ENCODE assay signal across 33 cellular contexts in genomic region chr10:7707102-7707501, GRCh38. TPM values are rescaled to one million over a fixed set of nuclear protein-coding genes. Genes with fewer than 3 reads are reported as not detected.
"Had no signal": no experiment of that assay in that cellular context is flagged by ENCODE, and none has a peak within 500 bp of the region (broad histone marks: within the 10 kb centered on the region; RNA-seq: fewer than 3 reads in every experiment).

No MANE protein-coding gene starts in this region.

- DNase-seq: activated CD4-positive, alpha-beta T cell treated with anti-CD3 and anti-CD28 coated beads for 48 hours; activated CD4-positive, alpha-beta T cell treated with anti-CD3 and anti-CD28 coated beads, Interleukin-2, amount 50 U/mL, for 48 hours; activated CD8-positive, alpha-beta memory T cell treated with anti-CD3 and anti-CD28 coated beads for 24 hours; activated effector memory CD4-positive, alpha-beta T cell treated with Interleukin-2 at 50 U/mL for 16 hours; activated naive CD4-positive, alpha-beta T cell treated with anti-CD3 and anti-CD28 coated beads for 36 hours; activated naive CD8-positive, alpha-beta T cell treated with anti-CD3 and anti-CD28 coated beads for 36 hours; adrenal gland; aorta; dorsolateral prefrontal cortex; effector memory CD4-positive, alpha-beta T cell; heart left ventricle; islet precursor cell; left colon; mesendoderm; natural killer cell; retina; sigmoid colon; small intestine; stimulated activated CD4-positive, alpha-beta T cell treated with anti-CD3 and anti-CD28 coated beads, Interleukin-4, amount 100 ng/mL, for 24 hours; trophoblast cell; uterus had no signal

- H3K27me3 ChIP-seq: adrenal gland, cardiac muscle cell, sigmoid colon, uterus had no signal

- H3K27ac ChIP-seq: adrenal gland, cardiac muscle cell, coronary artery, dorsolateral prefrontal cortex, heart left ventricle, sigmoid colon, thoracic aorta, uterus had no signal

- H3K4me3 ChIP-seq: adrenal gland, cardiac muscle cell, coronary artery, dorsolateral prefrontal cortex, heart left ventricle, lung, sigmoid colon, thoracic aorta, uterus had no signal

- H3K4me1 ChIP-seq: adrenal gland, heart left ventricle, uterus had no signal

- H3K9me3 ChIP-seq: adrenal gland, heart left ventricle, sigmoid colon, thoracic aorta, uterus had no signal

- FAIRE-seq: small intestine had no signal

- H3K36me3 ChIP-seq: adrenal gland, cardiac muscle cell, heart left ventricle, sigmoid colon, thoracic aorta, uterus had no signal

RNA-seq across cellular contexts. Expression of gene ITIH2, which starts 4.0 kb away (rescaled TPM):
- total RNA-seq: activated naive CD4-positive, alpha-beta T cell treated with anti-CD3 and anti-CD28 coated beads for 36 hours; activated naive CD8-positive, alpha-beta T cell treated with anti-CD3 and anti-CD28 coated beads for 36 hours; cardiac muscle cell; fibroblast of lung; fibroblast of villous mesenchyme; heart left ventricle; left colon; mononuclear cell; natural killer cell; osteoblast; posterior vena cava; sigmoid colon; subcutaneous adipose tissue; T-helper 1 cell treated with Interleukin-12 subunit alpha and Interleukin-12 subunit beta and Interleukin-4 antibody, amounts not matched to agents 30 ng/mL and 1 ng/mL, for 36 hours; thoracic aorta had no signal
- polyA plus RNA-seq: aorta, esophagus, fibroblast of lung, heart left ventricle, sigmoid colon, small intestine had no signal

RNA-seq across cellular contexts. Expression of gene ITIH5, which starts 40.3 kb away (rescaled TPM):
- total RNA-seq: activated naive CD4-positive, alpha-beta T cell treated with anti-CD3 and anti-CD28 coated beads for 36 hours; activated naive CD8-positive, alpha-beta T cell treated with anti-CD3 and anti-CD28 coated beads for 36 hours; natural killer cell; T-helper 1 cell treated with Interleukin-12 subunit alpha and Interleukin-12 subunit beta and Interleukin-4 antibody, amounts not matched to agents 30 ng/mL and 1 ng/mL, for 36 hours had no signal
